Comparison of ENCODE assay signal across 8 cellular contexts in the genomic region with DNA sequence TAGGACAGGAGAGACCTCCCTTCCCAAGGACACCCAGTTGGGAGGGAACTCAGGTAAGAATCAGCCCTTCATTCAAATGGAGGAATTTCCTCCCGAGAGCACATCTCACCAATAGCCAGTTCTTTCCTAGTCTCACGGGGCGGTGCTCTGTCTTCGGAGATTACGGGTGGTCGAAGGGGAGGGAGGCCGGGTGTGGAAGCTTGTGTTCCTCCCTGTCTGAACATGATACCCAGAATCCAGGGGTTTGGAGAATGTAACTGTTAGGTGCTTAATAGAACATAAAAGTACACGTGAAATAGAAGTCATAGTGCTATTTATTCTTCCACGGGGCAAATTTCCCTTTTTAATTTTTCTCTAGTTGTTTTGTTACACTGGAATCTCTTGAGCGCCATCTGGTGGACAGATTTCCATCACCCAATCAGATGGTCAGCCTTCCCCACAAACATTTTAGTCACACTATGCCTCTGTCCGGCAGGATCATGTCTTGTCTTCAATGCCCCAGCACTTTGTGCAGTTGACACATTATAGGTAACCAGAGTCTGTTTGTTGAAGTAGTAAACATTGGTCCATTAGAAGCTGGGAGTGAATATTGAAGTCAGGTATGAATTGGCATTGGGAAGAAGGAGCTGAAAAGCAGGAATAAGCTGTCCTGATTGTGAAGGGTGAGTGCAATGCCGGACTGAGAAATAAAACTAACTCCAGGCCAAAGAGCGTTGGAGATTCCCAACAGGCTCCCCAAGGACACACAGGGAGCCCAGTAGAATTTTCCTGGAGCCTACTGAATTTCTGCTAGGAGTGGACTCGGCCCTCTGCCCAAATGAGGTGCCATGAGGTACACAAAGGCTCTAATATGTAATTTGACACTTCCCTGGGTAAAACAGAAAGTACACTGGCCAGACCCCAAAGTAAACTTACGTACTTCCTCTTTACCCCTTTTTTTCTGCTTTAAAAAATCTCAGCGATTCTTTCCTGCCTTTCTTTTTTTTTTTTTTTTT. TPM values are rescaled to one million over a fixed set of nuclear protein-coding genes. Genes with fewer than 3 reads are reported as not detected.
DNase-seq lines count a peak whose midpoint lies in the region; ATAC-seq and TF ChIP-seq lines count a peak whose summit lies in the region.

No MANE protein-coding gene starts in this region.

- H3K4me2 ChIP-seq in KMS-11 (no peak overlapping the region), neural cell (ENCODE audit: low read length) (no peak overlapping the region)

- H3K27me3 ChIP-seq in KMS-11 (ENCODE audit: insufficient read depth, low read depth) (no peaks in the 10 kb centered on the region), Panc1 (ENCODE audit: control insufficient read depth, insufficient read depth, low read length) (peaks cover 3% of the 10 kb centered on the region; the same call in 1 of the 2 replicates), neural cell (ENCODE audit: insufficient read depth, low read depth, low read length) (no peaks in the 10 kb centered on the region)

- DNase-seq in AG08395 (ENCODE audit: low spot score) (peak; percentile 85), Panc1 (ENCODE audit: low read depth, low spot score) (peak; percentile 73), activated T-helper 1 cell treated with Interleukin-2 at 50 U/mL for 16 hours (ENCODE audit: low read depth) (peak; percentile 1), fibroblast of peridontal ligament (ENCODE audit: extremely low read depth) (peak; percentile 94)
- DNase-seq in stimulated activated naive CD8-positive, alpha-beta T cell treated with anti-CD3 and anti-CD28 coated beads, Interleukin-15, amount 100 ng/mL, for 72 hours, result peak; percentile 70

- no peaks in the 10 kb centered on the region for H3F3A ChIP-seq in neural cell (ENCODE audit: insufficient read depth, low read length, poor library complexity, severe bottlenecking)

- H3K79me2 ChIP-seq in KMS-11 (ENCODE audit: insufficient read depth, low read depth) (no peaks in the 10 kb centered on the region), neural cell (replicated peaks; ENCODE audit: insufficient read depth, low read length) (no peaks in the 10 kb centered on the region)

- no peak overlapping the region for H3K9ac ChIP-seq in KMS-11
- no peak overlapping the region for H3K9ac ChIP-seq in neural cell (ENCODE audit: low read length)

- no peaks in the 10 kb centered on the region for H4K20me1 ChIP-seq in KMS-11 (ENCODE audit: insufficient read depth)
- H4K20me1 ChIP-seq in neural cell (ENCODE audit: insufficient read depth), result no peaks in the 10 kb centered on the region

- no peak overlapping the region for H3K27ac ChIP-seq in KMS-11
- no peak overlapping the region for H3K27ac ChIP-seq in Panc1 (ENCODE audit: low read length)
- H3K27ac ChIP-seq in neural cell (ENCODE audit: low read length), result no peak overlapping the region

- POLR2A ChIA-PET in Panc1 (lab: Charles Lee), result no interaction called here

- no peak overlapping the region for H2AFZ ChIP-seq in KMS-11 (ENCODE audit: low read depth)
- H2AFZ ChIP-seq in neural cell (ENCODE audit: low read depth, low read length), result no peak overlapping the region

- CTCF ChIA-PET in Panc1 (lab: Charles Lee), result interaction anchor here (0.5 to 2.3 kb wide), 14 partner anchors 10 to 396 kb away, joined by 3 to 14 read pairs (median 4); a partner anchor contains a TSS

- ATAC-seq in GM18870 (IDR thresholded peaks at IDR 0.05; ENCODE audit: unreplicated experiment), result peak; percentile 43
- ATAC-seq in Panc1, result peak; percentile 89
- ATAC-seq in stimulated activated naive CD8-positive, alpha-beta T cell treated with anti-CD3 and anti-CD28 coated beads, Interleukin-15, amount 100 ng/mL, for 72 hours, result peak; percentile 75

- peak; percentile 68 for TF ChIP-seq RAD21 in neural cell (conservative IDR thresholded peaks at IDR 0.05)

- TF ChIP-seq CTCF in KMS-11 (conservative IDR thresholded peaks at IDR 0.05; ENCODE audit: low read depth, low read length), result peak; percentile 85
- peak; percentile 85 for TF ChIP-seq CTCF in Panc1 (IDR thresholded peaks at IDR 0.05)
- TF ChIP-seq CTCF in neural cell (IDR thresholded peaks at IDR 0.05; ENCODE audit: poor library complexity, severe bottlenecking), result peak; percentile 77

- peaks cover 6% of the 10 kb centered on the region for H3K4me1 Mint-ChIP-seq in stimulated activated naive CD8-positive, alpha-beta T cell treated with anti-CD3 and anti-CD28 coated beads, Interleukin-15, amount 100 ng/mL, for 72 hours

- no peaks in the 10 kb centered on the region for H3K9me2 ChIP-seq in neural cell (ENCODE audit: insufficient read depth, low read length)

- no peaks in the 10 kb centered on the region for H3K9me3 ChIP-seq in Panc1 (ENCODE audit: control insufficient read depth, insufficient read depth, low read depth, low read length)
- no peaks in the 10 kb centered on the region for H3K9me3 ChIP-seq in neural cell (ENCODE audit: low read length)

- in situ Hi-C loops in Panc1 (cut with HindIII; ENCODE audit: low pct_unique_long_range_greater_than_20kb, low sequenced_read_pairs), result no loop called here

- peaks cover 19% of the 10 kb centered on the region for H3K27me3 Mint-ChIP-seq in stimulated activated naive CD8-positive, alpha-beta T cell treated with anti-CD3 and anti-CD28 coated beads, Interleukin-15, amount 100 ng/mL, for 72 hours

- H3K36me3 ChIP-seq in KMS-11 (ENCODE audit: insufficient read depth) (no peaks in the 10 kb centered on the region), Panc1 (ENCODE audit: control insufficient read depth, insufficient read depth, low read length) (no peaks in the 10 kb centered on the region), neural cell (ENCODE audit: insufficient read depth, low read length) (no peaks in the 10 kb centered on the region)

- no peaks in the 10 kb centered on the region for H3K4me1 ChIP-seq in KMS-11 (ENCODE audit: low read depth, poor library complexity, severe bottlenecking)
- peaks cover 4% of the 10 kb centered on the region for H3K4me1 ChIP-seq in Panc1 (ENCODE audit: control insufficient read depth, insufficient read depth, low read length)

- TF ChIP-seq EP300 in neural cell (conservative IDR thresholded peaks at IDR 0.05; ENCODE audit: poor library complexity, severe bottlenecking), result no peak

- BruUV-seq in Panc1 (replicated peaks; lab: Mats Ljungman, UMichigan), result no TSS peak

- H3K9me3 Mint-ChIP-seq in stimulated activated naive CD8-positive, alpha-beta T cell treated with anti-CD3 and anti-CD28 coated beads, Interleukin-15, amount 100 ng/mL, for 72 hours, result no peaks in the 10 kb centered on the region

- no peak overlapping the region for H3K27ac Mint-ChIP-seq in stimulated activated naive CD8-positive, alpha-beta T cell treated with anti-CD3 and anti-CD28 coated beads, Interleukin-15, amount 100 ng/mL, for 72 hours

- peak overlapping the region; percentile 71 to 72 for H3K4me3 Mint-ChIP-seq in stimulated activated naive CD8-positive, alpha-beta T cell treated with anti-CD3 and anti-CD28 coated beads, Interleukin-15, amount 100 ng/mL, for 72 hours

- H3K4me3 ChIP-seq in KMS-11 (IDR thresholded peaks at IDR 0.05; ENCODE audit: insufficient read depth, low read depth, low read length) (no peak overlapping the region), Panc1 (ENCODE audit: low read depth in 2 of 2, low read length in 2 of 2) (peak overlapping the region; percentile 28 to 46), neural cell (ENCODE audit: low read length) (no peak overlapping the region)

- intact Hi-C loops in Panc1 (cut with micrococcal nuclease; ENCODE audit: unreplicated experiment), result no loop called here

TF ChIP-seq in neural cell, 6 proteins besides CTCF, POLR2A, EP300 and RAD21:
- TF ChIP-seq POLR2AphosphoS5 (IDR thresholded peaks at IDR 0.05) (no peak), SMC3 (conservative IDR thresholded peaks at IDR 0.05; ENCODE audit: poor library complexity) (peak; percentile 81), TAF1 (IDR thresholded peaks at IDR 0.05; ENCODE audit: low read depth) (no peak), MXI1 (conservative IDR thresholded peaks at IDR 0.05; ENCODE audit: poor library complexity, severe bottlenecking) (no peak)
- TF ChIP-seq, protein P1, sequence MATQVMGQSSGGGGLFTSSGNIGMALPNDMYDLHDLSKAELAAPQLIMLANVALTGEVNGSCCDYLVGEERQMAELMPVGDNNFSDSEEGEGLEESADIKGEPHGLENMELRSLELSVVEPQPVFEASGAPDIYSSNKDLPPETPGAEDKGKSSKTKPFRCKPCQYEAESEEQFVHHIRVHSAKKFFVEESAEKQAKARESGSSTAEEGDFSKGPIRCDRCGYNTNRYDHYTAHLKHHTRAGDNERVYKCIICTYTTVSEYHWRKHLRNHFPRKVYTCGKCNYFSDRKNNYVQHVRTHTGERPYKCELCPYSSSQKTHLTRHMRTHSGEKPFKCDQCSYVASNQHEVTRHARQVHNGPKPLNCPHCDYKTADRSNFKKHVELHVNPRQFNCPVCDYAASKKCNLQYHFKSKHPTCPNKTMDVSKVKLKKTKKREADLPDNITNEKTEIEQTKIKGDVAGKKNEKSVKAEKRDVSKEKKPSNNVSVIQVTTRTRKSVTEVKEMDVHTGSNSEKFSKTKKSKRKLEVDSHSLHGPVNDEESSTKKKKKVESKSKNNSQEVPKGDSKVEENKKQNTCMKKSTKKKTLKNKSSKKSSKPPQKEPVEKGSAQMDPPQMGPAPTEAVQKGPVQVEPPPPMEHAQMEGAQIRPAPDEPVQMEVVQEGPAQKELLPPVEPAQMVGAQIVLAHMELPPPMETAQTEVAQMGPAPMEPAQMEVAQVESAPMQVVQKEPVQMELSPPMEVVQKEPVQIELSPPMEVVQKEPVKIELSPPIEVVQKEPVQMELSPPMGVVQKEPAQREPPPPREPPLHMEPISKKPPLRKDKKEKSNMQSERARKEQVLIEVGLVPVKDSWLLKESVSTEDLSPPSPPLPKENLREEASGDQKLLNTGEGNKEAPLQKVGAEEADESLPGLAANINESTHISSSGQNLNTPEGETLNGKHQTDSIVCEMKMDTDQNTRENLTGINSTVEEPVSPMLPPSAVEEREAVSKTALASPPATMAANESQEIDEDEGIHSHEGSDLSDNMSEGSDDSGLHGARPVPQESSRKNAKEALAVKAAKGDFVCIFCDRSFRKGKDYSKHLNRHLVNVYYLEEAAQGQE (IDR thresholded peaks at IDR 0.05; ENCODE audit: borderline replicate concordance), result no peak

RNA-seq across cellular contexts. Expression of a gene that starts 27.6 kb away (rescaled TPM):
- 7.1 TPM for total RNA-seq in Panc1 (2021; ENCODE audit: unreplicated experiment)
- polyA plus RNA-seq in Panc1 (2012; ENCODE audit: insufficient read length), result 3.3 TPM
- 61.8 and 69.6 TPM in 2 replicates for polyA plus RNA-seq in neural cell
- polyA minus RNA-seq in neural cell, result 121 and 125 TPM in 2 replicates

RNA-seq across cellular contexts. Expression of a gene that starts 36.1 kb away (rescaled TPM):
- total RNA-seq in Panc1 (2021; ENCODE audit: unreplicated experiment), result 82.0 TPM
- polyA plus RNA-seq in Panc1 (2012; ENCODE audit: insufficient read length), result 249 TPM
- 11.8 and 27.1 TPM in 2 replicates for polyA plus RNA-seq in neural cell
- 10.7 and 11.7 TPM in 2 replicates for polyA minus RNA-seq in neural cell

Comparison
In these comparisons a context has a peak if more than half of its experiments do, and no peak if none do; other contexts are left out.
1. DNase-seq: peak in every context shown above with its lines; median percentile 94 in fibroblast of peridontal ligament; 85 in AG08395; 73 in Panc1; 70 in stimulated activated naive CD8-positive, alpha-beta T cell treated with anti-CD3 and anti-CD28 coated beads, Interleukin-15, amount 100 ng/mL, for 72 hours; 1 in activated T-helper 1 cell treated with Interleukin-2 at 50 U/mL for 16 hours.
2. H3K4me3 ChIP-seq: peak in Panc1 (2 of 2); none in KMS-11 (single experiment) and neural cell (single experiment).
3. Peak in every context shown above with its lines, with median percentiles within 50 percentile points of each other: ATAC-seq and CTCF ChIP-seq.